ENCODE assay signal across 8 cellular contexts in genomic region chr16:66750279-66751134, GRCh38. TPM values are rescaled to one million over a fixed set of nuclear protein-coding genes. Genes with fewer than 3 reads are reported as not detected.
DNase-seq lines count a peak whose midpoint lies in the region; ATAC-seq and TF ChIP-seq lines count a peak whose summit lies in the region.

No MANE protein-coding gene starts in this region.

- peaks cover 46% of the 10 kb centered on the region for H3K36me3 ChIP-seq in WERI-Rb-1
- H3K36me3 ChIP-seq in skeletal muscle tissue (ENCODE audit: control insufficient read depth in 3 of 3, insufficient read depth in 3 of 3, low read length in 3 of 3), result peaks cover 15 to 23% (median 18%) of the 10 kb centered on the region in 3 donors

- H3K36me3 Mint-ChIP-seq in stimulated activated naive CD8-positive, alpha-beta T cell treated with anti-CD3 and anti-CD28 coated beads, Interleukin-15, Interleukin-2, amounts not matched to agents 100 ng/mL and 50 ng/mL, for 24 hours (ENCODE audit: low read depth), result peaks cover 20% of the 10 kb centered on the region

- peak overlapping the region; percentile 96 for H3K4me3 ChIP-seq in WERI-Rb-1 (ENCODE audit: low read depth, low read length)
- peak overlapping the region; percentile 84 to 98 (median 90) for H3K4me3 ChIP-seq in skeletal muscle tissue (ENCODE audit: low read length in 3 of 3)

- DNase-seq in stimulated activated naive CD8-positive, alpha-beta T cell treated with anti-CD3 and anti-CD28 coated beads, Interleukin-15, Interleukin-2, amounts not matched to agents 100 U/mL and 50 U/mL, for 24 hours, result no peak
- DNase-seq in WERI-Rb-1 (no peak), germinal center (ENCODE audit: low spot score) (peak; percentile 13), iPS-NIHi11 (ENCODE audit: low spot score) (no peak), NCI-H748 treated with DMSO at 0.1 percent for 48 hours (lab: John Stamatoyannopoulos, UW) (no peak)

- H3K9me3 Mint-ChIP-seq in stimulated activated naive CD8-positive, alpha-beta T cell treated with anti-CD3 and anti-CD28 coated beads, Interleukin-15, Interleukin-2, amounts not matched to agents 100 ng/mL and 50 ng/mL, for 24 hours, result no peaks in the 10 kb centered on the region

- peak overlapping the region; percentile 78 for H3K27ac Mint-ChIP-seq in stimulated activated naive CD8-positive, alpha-beta T cell treated with anti-CD3 and anti-CD28 coated beads, Interleukin-15, Interleukin-2, amounts not matched to agents 100 ng/mL and 50 ng/mL, for 24 hours

- H3K4me3 Mint-ChIP-seq in stimulated activated naive CD8-positive, alpha-beta T cell treated with anti-CD3 and anti-CD28 coated beads, Interleukin-15, Interleukin-2, amounts not matched to agents 100 ng/mL and 50 ng/mL, for 24 hours, result peak overlapping the region; percentile 90

- peak overlapping the region; percentile 97 for H3K27ac ChIP-seq in WERI-Rb-1
- H3K27ac ChIP-seq in skeletal muscle tissue (ENCODE audit: low read depth, low read length), result peak overlapping the region; percentile 89

- no peak for ATAC-seq in stimulated activated naive CD8-positive, alpha-beta T cell treated with anti-CD3 and anti-CD28 coated beads, Interleukin-15, Interleukin-2, amounts not matched to agents 100 U/mL and 50 U/mL, for 24 hours
- no peak for ATAC-seq in GM21717 (IDR thresholded peaks at IDR 0.05; ENCODE audit: unreplicated experiment)

- peaks cover 46% of the 10 kb centered on the region for H3K4me1 Mint-ChIP-seq in stimulated activated naive CD8-positive, alpha-beta T cell treated with anti-CD3 and anti-CD28 coated beads, Interleukin-15, Interleukin-2, amounts not matched to agents 100 ng/mL and 50 ng/mL, for 24 hours (ENCODE audit: low read depth)

- peak overlapping the region; percentile 90 to 96 (median 93) for H3K9ac ChIP-seq in skeletal muscle tissue (ENCODE audit: low read depth in 1 of 3, low read length in 3 of 3)

- H3K27me3 ChIP-seq in WERI-Rb-1 (ENCODE audit: insufficient read depth, low read depth, severe bottlenecking), result no peaks in the 10 kb centered on the region
- H3K27me3 ChIP-seq in skeletal muscle tissue (ENCODE audit: control insufficient read depth in 3 of 3, insufficient read depth in 3 of 3, low read length in 3 of 3), result no peaks in the 10 kb centered on the region

- TF ChIP-seq CTCF in WERI-Rb-1 (IDR thresholded peaks at IDR 0.05; ENCODE audit: low read depth, low read length), result no peak

- peaks cover 7% of the 10 kb centered on the region for H3K27me3 Mint-ChIP-seq in stimulated activated naive CD8-positive, alpha-beta T cell treated with anti-CD3 and anti-CD28 coated beads, Interleukin-15, Interleukin-2, amounts not matched to agents 100 ng/mL and 50 ng/mL, for 24 hours

- peaks cover 18 to 34% (median 26%) of the 10 kb centered on the region in 3 donors for H3K4me1 ChIP-seq in skeletal muscle tissue (ENCODE audit: control insufficient read depth in 3 of 3, insufficient read depth in 3 of 3, low read length in 3 of 3)

- H3K9me3 ChIP-seq in WERI-Rb-1 (ENCODE audit: severe bottlenecking) (no peaks in the 10 kb centered on the region), skeletal muscle tissue (ENCODE audit: control insufficient read depth in 3 of 3, low read length in 3 of 3) (no peaks in the 10 kb centered on the region)

RNA-seq across cellular contexts. Expression of gene DYNC1LI2, which starts 0.9 kb away (rescaled TPM):
- total RNA-seq in skeletal muscle tissue, result 70.5 TPM

RNA-seq across cellular contexts. Expression of gene TERB1, which starts 50.9 kb away (rescaled TPM):
- total RNA-seq in skeletal muscle tissue, result not detected

RNA-seq across cellular contexts. Expression of gene CMTM4, which starts 54.0 kb away (rescaled TPM):
- total RNA-seq in skeletal muscle tissue, result 10.4 TPM
